In genomic region chr1:85144351-85144750, GRCh38 we compare ENCODE assay signal across 16 cellular contexts.
"Had no signal": no experiment of that assay in that cellular context is flagged by ENCODE, and none has a peak within 500 bp of the region (broad histone marks: within the 10 kb centered on the region; RNA-seq: fewer than 3 reads in every experiment).

No MANE protein-coding gene starts in this region.

- H3K27me3 ChIP-seq: dorsolateral prefrontal cortex, hepatocyte, sigmoid colon, suprapubic skin, upper lobe of right lung had no signal

- H3K9me3 ChIP-seq: prostate gland, sigmoid colon, suprapubic skin, upper lobe of right lung had no signal

- H3K4me2 ChIP-seq: hepatocyte had no signal

- H3K27ac ChIP-seq: dorsolateral prefrontal cortex, hepatocyte, prostate gland, sigmoid colon, suprapubic skin, upper lobe of right lung had no signal

- H3K4me1 ChIP-seq: prostate gland, suprapubic skin, upper lobe of right lung had no signal

- H2AFZ ChIP-seq: hepatocyte had no signal

- H3K79me2 ChIP-seq: hepatocyte had no signal

- DNase-seq: activated CD4-positive, alpha-beta T cell treated with anti-CD3 and anti-CD28 coated beads for 1 hour; activated CD4-positive, alpha-beta T cell treated with anti-CD3 and anti-CD28 coated beads, Interleukin-2, amount 50 U/mL, for 48 hours; activated CD8-positive, alpha-beta memory T cell treated with anti-CD3 and anti-CD28 coated beads, Interleukin-2, amount 10 ng/mL, durations not matched to agents 7 days and 5 days; activated gamma-delta T cell treated with Interleukin-2 at 50 U/mL for 16 hours; activated naive CD8-positive, alpha-beta T cell treated with anti-CD3 and anti-CD28 coated beads, Interleukin-2, amount 10 ng/mL, durations not matched to agents 7 days and 5 days; activated T-cell treated with anti-CD3 and anti-CD28 coated beads, Interleukin-2, amount 50 U/mL, for 4 hours; anterior cingulate cortex; dorsolateral prefrontal cortex; naive thymus-derived CD4-positive, alpha-beta T cell; sigmoid colon; stimulated activated CD4-positive, alpha-beta T cell treated with anti-CD3 and anti-CD28 coated beads, Interleukin-2, amount 100 ng/mL, for 48 hours; stimulated activated naive CD8-positive, alpha-beta T cell treated with anti-CD3 and anti-CD28 coated beads, Interleukin-15, Interleukin-2, amounts not matched to agents 100 U/mL and 50 U/mL, for 24 hours; upper lobe of right lung had no signal

- H3K36me3 ChIP-seq: prostate gland, sigmoid colon, suprapubic skin, upper lobe of right lung had no signal

- H3K4me3 ChIP-seq: dorsolateral prefrontal cortex, hepatocyte, prostate gland, sigmoid colon, suprapubic skin, upper lobe of right lung had no signal
